Comparison of ENCODE assay signal across 8 cellular contexts in the genomic region with DNA sequence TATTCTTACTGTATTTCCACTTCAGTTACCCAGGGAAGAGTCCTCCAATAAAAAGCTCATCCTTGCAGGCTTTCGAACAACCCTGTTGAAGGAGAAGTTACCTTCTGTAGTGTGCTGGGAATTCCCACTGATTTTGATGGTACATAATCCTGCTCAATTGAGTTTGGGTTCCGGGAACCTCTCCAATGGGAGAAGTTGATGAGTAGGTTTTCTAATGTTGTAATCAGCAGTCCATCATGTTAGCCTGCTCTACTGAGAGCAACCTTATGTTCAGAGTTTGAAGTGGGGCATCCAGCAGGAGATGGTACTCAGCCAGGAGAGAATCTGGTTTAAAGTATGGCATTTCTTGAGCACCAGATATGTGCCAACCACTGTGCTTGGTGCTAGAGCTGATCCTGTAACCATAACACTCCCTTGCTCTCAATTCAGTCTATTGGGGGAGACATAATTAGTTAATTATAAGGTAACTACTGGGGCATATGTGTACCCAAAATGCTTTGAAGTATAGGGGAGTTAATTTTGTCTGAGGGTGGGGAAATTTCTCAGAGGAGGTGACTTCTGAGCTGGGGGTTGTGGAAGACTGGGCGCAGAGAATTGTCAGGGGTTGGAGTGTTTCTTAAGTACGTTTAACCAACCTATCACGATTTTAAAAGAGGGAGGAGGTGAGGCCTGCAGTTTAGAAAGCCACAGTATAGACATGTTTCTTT. TPM values are rescaled to one million over a fixed set of nuclear protein-coding genes. Genes with fewer than 3 reads are reported as not detected.
DNase-seq lines count a peak whose midpoint lies in the region; ATAC-seq and TF ChIP-seq lines count a peak whose summit lies in the region.

No MANE protein-coding gene starts in this region.

- TF ChIP-seq CTCF in cardiac muscle cell (IDR thresholded peaks at IDR 0.05; ENCODE audit: low read depth, low read length), result no peak
- no peak for TF ChIP-seq CTCF in right lobe of liver (IDR thresholded peaks at IDR 0.05)
- TF ChIP-seq CTCF in uterus (IDR thresholded peaks at IDR 0.05), result no peak

- no peaks in the 10 kb centered on the region for H3K9me3 Mint-ChIP-seq in activated naive CD8-positive, alpha-beta T cell treated with anti-CD3 and anti-CD28 coated beads for 36 hours

- H3K4me1 Mint-ChIP-seq in activated naive CD8-positive, alpha-beta T cell treated with anti-CD3 and anti-CD28 coated beads for 36 hours, result peaks cover 58% of the 10 kb centered on the region

- no peaks in the 10 kb centered on the region for H3K9me3 ChIP-seq in cardiac muscle cell (ENCODE audit: low read depth)
- H3K9me3 ChIP-seq in right lobe of liver, result no peaks in the 10 kb centered on the region
- no peaks in the 10 kb centered on the region for H3K9me3 ChIP-seq in uterus

- no peaks in the 10 kb centered on the region for H3K27me3 Mint-ChIP-seq in activated naive CD8-positive, alpha-beta T cell treated with anti-CD3 and anti-CD28 coated beads for 36 hours

- intact Hi-C loops in cardiac septum (cut with DNase I), result no loop called here
- intact Hi-C loops in right lobe of liver (cut with DNase I), result no loop called here
- intact Hi-C loops in uterus (cut with DNase I; ENCODE audit: low total_unique reads), result no loop called here

- ATAC-seq in right lobe of liver, result peak in 1 of 4 donors; percentile 2
- ATAC-seq in GM18867 (IDR thresholded peaks at IDR 0.05; ENCODE audit: unreplicated experiment), result no peak

- TF ChIP-seq POLR2A in right lobe of liver (IDR thresholded peaks at IDR 0.05) (no peak), uterus (IDR thresholded peaks at IDR 0.05) (no peak)

- no peaks in the 10 kb centered on the region for H3K27me3 ChIP-seq in cardiac muscle cell
- no peaks in the 10 kb centered on the region for H3K27me3 ChIP-seq in right lobe of liver
- no peaks in the 10 kb centered on the region for H3K27me3 ChIP-seq in uterus

- no peak overlapping the region for H3K27ac Mint-ChIP-seq in activated naive CD8-positive, alpha-beta T cell treated with anti-CD3 and anti-CD28 coated beads for 36 hours

- peak in 1 of 2 donors; percentile 66 for DNase-seq in cardiac muscle cell (ENCODE audit: low read depth in 1 of 2, low spot score in 1 of 2)
- DNase-seq in cardiac septum (ENCODE audit: low spot score), result no peak
- no peak for DNase-seq in activated naive CD8-positive, alpha-beta T cell treated with anti-CD3 and anti-CD28 coated beads for 36 hours
- DNase-seq in right lobe of liver, result no peak
- no peak for DNase-seq in uterus
- DNase-seq in RPMI8226, result no peak
- DNase-seq in anterior cingulate cortex (lab: John Stamatoyannopoulos, UW), result no peak

- H3K4me3 Mint-ChIP-seq in activated naive CD8-positive, alpha-beta T cell treated with anti-CD3 and anti-CD28 coated beads for 36 hours, result peak overlapping the region; percentile 86

- H3K27ac ChIP-seq in cardiac muscle cell (no peak overlapping the region), right lobe of liver (no peak overlapping the region), uterus (peak overlapping the region in 1 of 2 donors; percentile 98)

- H3K36me3 ChIP-seq in cardiac muscle cell, result no peaks in the 10 kb centered on the region
- H3K36me3 ChIP-seq in right lobe of liver, result no peaks in the 10 kb centered on the region
- no peaks in the 10 kb centered on the region for H3K36me3 ChIP-seq in uterus

- peaks cover 53% of the 10 kb centered on the region for H3K36me3 Mint-ChIP-seq in activated naive CD8-positive, alpha-beta T cell treated with anti-CD3 and anti-CD28 coated beads for 36 hours

- H3K4me3 ChIP-seq in cardiac muscle cell (peak overlapping the region; percentile 91), right lobe of liver (peak overlapping the region in 2 of 3 donors; percentile 79 to 94), uterus (peak overlapping the region; percentile 74 to 98)

- 56% methylated on average over 5 of the region's 5 CpGs for WGBS in right lobe of liver (ENCODE audit: insufficient coverage, low coverage, low lambda C conversion rate, missing lambda C conversion rate)

- H3K4me1 ChIP-seq in cardiac muscle cell (ENCODE audit: low read depth) (peaks cover 21% of the 10 kb centered on the region), right lobe of liver (peaks cover 0 to 38% (median 11%) of the 10 kb centered on the region in 4 donors), uterus (peaks cover 0 to 8% of the 10 kb centered on the region in 2 donors)

RNA-seq across cellular contexts. Expression of gene TOP1, which starts 2.1 kb away (rescaled TPM):
- total RNA-seq in cardiac muscle cell (12.4 and 21.5 TPM in 2 replicates), cardiac septum (23.5 TPM), right lobe of liver (10 to 100 TPM; 17.3 to 29.7 (median 25.5) TPM), uterus (10 to 100 TPM; 20.5 to 47.1 (median 35.4) TPM)
- 21.5 and 21.7 TPM in 2 replicates for polyA plus RNA-seq in cardiac muscle cell
- 100 to 1,000 TPM in 1 of 2 experiments, 10 to 100 TPM in 1; 99.6 to 102 TPM for total RNA-seq in activated naive CD8-positive, alpha-beta T cell treated with anti-CD3 and anti-CD28 coated beads for 36 hours
